Comparison of ENCODE assay signal across 8 cellular contexts in genomic region chr15:99702895-99703602, GRCh38. TPM values are rescaled to one million over a fixed set of nuclear protein-coding genes. Genes with fewer than 3 reads are reported as not detected.
DNase-seq lines count a peak whose midpoint lies in the region; ATAC-seq and TF ChIP-seq lines count a peak whose summit lies in the region.

No MANE protein-coding gene starts in this region.

- H3K9ac ChIP-seq in adipocyte (ENCODE audit: low read length): peak overlapping the region; percentile 8

- no peaks in the 10 kb centered on the region for H3K27me3 Mint-ChIP-seq in activated CD8-positive, alpha-beta T cell treated with anti-CD3 and anti-CD28 coated beads for 36 hours
- no peaks in the 10 kb centered on the region for H3K27me3 Mint-ChIP-seq in activated CD8-positive, alpha-beta T cell treated with anti-CD3 and anti-CD28 coated beads, Interleukin-2, amount 10 ng/mL, durations not matched to agents 7 days and 5 days (ENCODE audit: low read depth)
- no peaks in the 10 kb centered on the region for H3K27me3 Mint-ChIP-seq in type B pancreatic cell

- no peak for TF ChIP-seq CTCF in activated CD8-positive, alpha-beta T cell treated with anti-CD3 and anti-CD28 coated beads for 36 hours (IDR thresholded peaks at IDR 0.05)
- no peak for TF ChIP-seq CTCF in type B pancreatic cell (conservative IDR thresholded peaks at IDR 0.05)

- no peaks in the 10 kb centered on the region for H3K9me3 Mint-ChIP-seq in activated CD8-positive, alpha-beta T cell treated with anti-CD3 and anti-CD28 coated beads for 36 hours
- H3K9me3 Mint-ChIP-seq in activated CD8-positive, alpha-beta T cell treated with anti-CD3 and anti-CD28 coated beads, Interleukin-2, amount 10 ng/mL, durations not matched to agents 7 days and 5 days (ENCODE audit: insufficient read depth): no peaks in the 10 kb centered on the region
- H3K9me3 Mint-ChIP-seq in type B pancreatic cell: no peaks in the 10 kb centered on the region

- no peak overlapping the region for H3K4me3 Mint-ChIP-seq in activated CD8-positive, alpha-beta T cell treated with anti-CD3 and anti-CD28 coated beads for 36 hours
- no peak overlapping the region for H3K4me3 Mint-ChIP-seq in activated CD8-positive, alpha-beta T cell treated with anti-CD3 and anti-CD28 coated beads, Interleukin-2, amount 10 ng/mL, durations not matched to agents 7 days and 5 days
- no peak overlapping the region for H3K4me3 Mint-ChIP-seq in type B pancreatic cell

- intact Hi-C loops in activated CD8-positive, alpha-beta T cell treated with anti-CD3 and anti-CD28 coated beads for 36 hours (cut with micrococcal nuclease): loop anchor here (10.0 kb wide), 1 partner anchor 258 kb away; no protein-coding TSS in a partner anchor

- H3K4me1 ChIP-seq in adipocyte (ENCODE audit: control insufficient read depth, insufficient read depth, low read length): peaks cover 34% of the 10 kb centered on the region

- peak overlapping the region; percentile 40 for H3K4me3 ChIP-seq in adipocyte (ENCODE audit: low read length)

- H3K4me1 Mint-ChIP-seq in activated CD8-positive, alpha-beta T cell treated with anti-CD3 and anti-CD28 coated beads for 36 hours (ENCODE audit: low read depth): peaks cover 38% of the 10 kb centered on the region
- H3K4me1 Mint-ChIP-seq in activated CD8-positive, alpha-beta T cell treated with anti-CD3 and anti-CD28 coated beads, Interleukin-2, amount 10 ng/mL, durations not matched to agents 7 days and 5 days (ENCODE audit: low read depth): peaks cover 39% of the 10 kb centered on the region
- peaks cover 18% of the 10 kb centered on the region for H3K4me1 Mint-ChIP-seq in type B pancreatic cell (ENCODE audit: unreplicated experiment)

- no peaks in the 10 kb centered on the region for H3K27me3 ChIP-seq in adipocyte (replicated peaks; ENCODE audit: control insufficient read depth, insufficient read depth, low read length)

- DNase-seq in activated CD8-positive, alpha-beta T cell treated with anti-CD3 and anti-CD28 coated beads for 36 hours: no peak
- no peak for DNase-seq in activated CD8-positive, alpha-beta T cell treated with anti-CD3 and anti-CD28 coated beads, Interleukin-2, amount 10 ng/mL, durations not matched to agents 7 days and 5 days
- DNase-seq in adipocyte (ENCODE audit: low read depth) (peak; percentile 34), kidney glomerular epithelial cell (lab: John Stamatoyannopoulos, UW) (peak; percentile 55), type B pancreatic cell (ENCODE audit: extremely low spot score, unreplicated experiment) (no peak), GF-D8 (lab: John Stamatoyannopoulos, UW) (no peak)

- ATAC-seq in activated CD8-positive, alpha-beta T cell treated with anti-CD3 and anti-CD28 coated beads for 36 hours: no peak
- ATAC-seq in activated CD8-positive, alpha-beta T cell treated with anti-CD3 and anti-CD28 coated beads, Interleukin-2, amount 10 ng/mL, durations not matched to agents 7 days and 5 days: no peak
- no peak for ATAC-seq in HG02884 (IDR thresholded peaks at IDR 0.05; ENCODE audit: unreplicated experiment)
- no peak for ATAC-seq in HG03460 (IDR thresholded peaks at IDR 0.05; ENCODE audit: unreplicated experiment)

- peaks cover 2% of the 10 kb centered on the region for H3K36me3 Mint-ChIP-seq in activated CD8-positive, alpha-beta T cell treated with anti-CD3 and anti-CD28 coated beads for 36 hours (ENCODE audit: low read depth)
- H3K36me3 Mint-ChIP-seq in activated CD8-positive, alpha-beta T cell treated with anti-CD3 and anti-CD28 coated beads, Interleukin-2, amount 10 ng/mL, durations not matched to agents 7 days and 5 days (ENCODE audit: low read depth): peaks cover 9% of the 10 kb centered on the region
- H3K36me3 Mint-ChIP-seq in type B pancreatic cell: peaks cover 3% of the 10 kb centered on the region

- H3K9me3 ChIP-seq in adipocyte (ENCODE audit: control insufficient read depth, low read length): no peaks in the 10 kb centered on the region

- H3K36me3 ChIP-seq in adipocyte (ENCODE audit: control insufficient read depth, insufficient read depth, low read length, severe bottlenecking): peaks cover under 1% of the 10 kb centered on the region

- POLR2A ChIA-PET in activated CD8-positive, alpha-beta T cell treated with anti-CD3 and anti-CD28 coated beads for 36 hours (lab: Charles Lee): no interaction called here
- POLR2A ChIA-PET in activated CD8-positive, alpha-beta T cell treated with anti-CD3 and anti-CD28 coated beads, Interleukin-2, amount 10 ng/mL, durations not matched to agents 7 days and 5 days (lab: Charles Lee): interaction anchor here (1.1 kb wide), 1 partner anchor 30 kb away, joined by 3 read pairs; the partner anchor contains the start of gene LYSMD4

- peak overlapping the region; percentile 74 for H3K27ac Mint-ChIP-seq in activated CD8-positive, alpha-beta T cell treated with anti-CD3 and anti-CD28 coated beads for 36 hours
- H3K27ac Mint-ChIP-seq in activated CD8-positive, alpha-beta T cell treated with anti-CD3 and anti-CD28 coated beads, Interleukin-2, amount 10 ng/mL, durations not matched to agents 7 days and 5 days: no peak overlapping the region
- peak overlapping the region; percentile 55 for H3K27ac Mint-ChIP-seq in type B pancreatic cell

- CTCF ChIA-PET in activated CD8-positive, alpha-beta T cell treated with anti-CD3 and anti-CD28 coated beads for 36 hours (lab: Charles Lee): interaction anchor here (0.9 to 5.3 kb wide), 29 partner anchors 12 to 447 kb away, joined by 3 to 102 read pairs (median 7); partner anchors contain the start of genes LYSMD4 and MEF2A
- CTCF ChIA-PET in activated CD8-positive, alpha-beta T cell treated with anti-CD3 and anti-CD28 coated beads, Interleukin-2, amount 10 ng/mL, durations not matched to agents 7 days and 5 days (lab: Charles Lee): interaction anchor here (0.7 to 4.3 kb wide), 37 partner anchors 10 to 627 kb away, joined by 3 to 120 read pairs (median 9); partner anchors contain the start of genes LRRC28, LYSMD4 and MEF2A

RNA-seq across cellular contexts. Expression of gene LYSMD4, which starts 30.2 kb away (rescaled TPM):
- total RNA-seq in activated CD8-positive, alpha-beta T cell treated with anti-CD3 and anti-CD28 coated beads for 36 hours: 1 to 10 TPM; 4.5 to 6.6 TPM
- total RNA-seq in activated CD8-positive, alpha-beta T cell treated with anti-CD3 and anti-CD28 coated beads, Interleukin-2, amount 10 ng/mL, durations not matched to agents 7 days and 5 days: 10 to 100 TPM in 1 of 2 experiments, 1 to 10 TPM in 1; 8.9 to 13.0 TPM
- total RNA-seq in type B pancreatic cell (ENCODE audit: low replicate concordance): 11.8 and 16.9 TPM in 2 replicates

Comparison
In these comparisons a context has a peak if more than half of its experiments do, and no peak if none do; other contexts are left out.
1. DNase-seq: peak in adipocyte (single experiment) and kidney glomerular epithelial cell (single experiment); none in activated CD8-positive, alpha-beta T cell treated with anti-CD3 and anti-CD28 coated beads for 36 hours (single experiment), activated CD8-positive, alpha-beta T cell treated with anti-CD3 and anti-CD28 coated beads, Interleukin-2, amount 10 ng/mL, durations not matched to agents 7 days and 5 days (single experiment), type B pancreatic cell (single experiment) and GF-D8 (single experiment).